In genomic region chr5:980941-981340, GRCh38 we compare ENCODE assay signal across 17 cellular contexts. TPM values are rescaled to one million over a fixed set of nuclear protein-coding genes. Genes with fewer than 3 reads are reported as not detected.
DNase-seq lines count a peak whose midpoint lies in the region; ATAC-seq and TF ChIP-seq lines count a peak whose summit lies in the region.
"Had no signal": no experiment of that assay in that cellular context is flagged by ENCODE, and none has a peak within 500 bp of the region (broad histone marks: within the 10 kb centered on the region; RNA-seq: fewer than 3 reads in every experiment).

No MANE protein-coding gene starts in this region.

- peaks cover 11% of the 10 kb centered on the region for H3K4me1 Mint-ChIP-seq in glutamatergic neuron (ENCODE audit: low read depth, unreplicated experiment)
- H3K4me1 Mint-ChIP-seq: central memory CD8-positive, alpha-beta T cell had no signal

- intact Hi-C loops in spleen (cut with DNase I; ENCODE audit: low total_unique reads), result no loop called here

- H3K27me3 Mint-ChIP-seq in glutamatergic neuron (ENCODE audit: unreplicated experiment), result peaks cover 8% of the 10 kb centered on the region

- peak overlapping the region in 5 of 8 donors; percentile 62 to 68 (median 65) for H3K27ac ChIP-seq in spleen
- H3K27ac ChIP-seq: 22Rv1, HL-60, WERI-Rb-1 had no signal

- peak overlapping the region; percentile 48 for H3K27ac Mint-ChIP-seq in glutamatergic neuron (ENCODE audit: unreplicated experiment)
- H3K27ac Mint-ChIP-seq: activated naive CD4-positive, alpha-beta T cell treated with anti-CD3 and anti-CD28 coated beads for 36 hours; stimulated activated naive CD8-positive, alpha-beta T cell treated with anti-CD3 and anti-CD28 coated beads, Interleukin-15, amount 100 ng/mL, for 72 hours had no signal

- H3K4me3 ChIP-seq in spleen, result no peak overlapping the region

- H3K36me3 ChIP-seq in spleen, result no peaks in the 10 kb centered on the region
- H3K36me3 ChIP-seq: WERI-Rb-1 had no signal

- ATAC-seq in GM18858 (IDR thresholded peaks at IDR 0.05; ENCODE audit: unreplicated experiment), result no peak
- ATAC-seq: HCT116; SK-N-SH treated with all-trans-retinoic acid at 6 μM for 48 hours; stimulated activated naive CD8-positive, alpha-beta T cell treated with anti-CD3 and anti-CD28 coated beads, Interleukin-15, amount 100 ng/mL, for 72 hours had no signal

- no peak for TF ChIP-seq POLR2A in spleen (IDR thresholded peaks at IDR 0.05)

- H3K27me3 ChIP-seq in spleen (replicated peaks in 1 of 7), result peaks cover 0 to 36% (median 0%) of the 10 kb centered on the region in 7 donors

- 59 to 71% (median 64%) methylated on average over 5 of the region's 5 CpGs for WGBS in spleen, 5 donors

- H3K36me3 Mint-ChIP-seq in glutamatergic neuron (ENCODE audit: unreplicated experiment), result peaks cover 16% of the 10 kb centered on the region

- H3K4me3 Mint-ChIP-seq in glutamatergic neuron (ENCODE audit: unreplicated experiment), result no peak overlapping the region
- H3K4me3 Mint-ChIP-seq: activated naive CD4-positive, alpha-beta T cell treated with anti-CD3 and anti-CD28 coated beads for 36 hours; central memory CD8-positive, alpha-beta T cell; stimulated activated naive CD8-positive, alpha-beta T cell treated with anti-CD3 and anti-CD28 coated beads, Interleukin-15, amount 100 ng/mL, for 72 hours had no signal

- in situ Hi-C loops in SK-MEL-5 (cut with HindIII; ENCODE audit: low pct_unique_long_range_greater_than_20kb, low sequenced_read_pairs), result no loop called here

- peaks cover 0 to 18% (median 2%) of the 10 kb centered on the region in 8 donors for H3K9me3 ChIP-seq in spleen

- H3K4me1 ChIP-seq in spleen, result peaks cover 0 to 12% (median 0%) of the 10 kb centered on the region in 6 donors

- DNase-seq in DMS 273 (lab: John Stamatoyannopoulos, UW; ENCODE audit: unreplicated experiment) (peak; percentile 50), DMS 273 treated with DMSO at 0.1 percent for 48 hours (lab: John Stamatoyannopoulos, UW) (no peak), SK-MEL-5 (ENCODE audit: low read depth, low spot score) (peak; percentile 36), glutamatergic neuron (no peak), spleen (no peak), NCI-H2196 (lab: John Stamatoyannopoulos, UW; ENCODE audit: unreplicated experiment) (no peak), LoVo (ENCODE audit: low spot score) (no peak)
- DNase-seq: activated naive CD4-positive, alpha-beta T cell treated with anti-CD3 and anti-CD28 coated beads for 36 hours; stimulated activated naive CD8-positive, alpha-beta T cell treated with anti-CD3 and anti-CD28 coated beads, Interleukin-15, amount 100 ng/mL, for 72 hours; WERI-Rb-1 had no signal

- H3K9me3 Mint-ChIP-seq in glutamatergic neuron (ENCODE audit: unreplicated experiment), result peaks cover 13% of the 10 kb centered on the region

- TF ChIP-seq CTCF in glutamatergic neuron (IDR thresholded peaks at IDR 0.05; ENCODE audit: partially characterized antibody, unreplicated experiment) (no peak), spleen (IDR thresholded peaks at IDR 0.05 in 8 of 11, conservative IDR thresholded peaks at IDR 0.05 in 3 of 11) (no peak)

RNA-seq across cellular contexts. Expression of gene NKD2, which starts 27.7 kb away (rescaled TPM):
- 1.9 and 3.0 TPM in 2 replicates for total RNA-seq in SK-MEL-5 (2014; rRNA removed; shearing (Covaris generic))
- polyA plus RNA-seq in SK-MEL-5 (2015; cell fraction: cytosol; rRNA removed), result 6.3 and 14.6 TPM in 2 replicates
- 54.2 and 102 TPM in 2 replicates for polyA plus RNA-seq in SK-MEL-5 (2015; cell fraction: nucleus; rRNA removed)
- 41.7 TPM for total RNA-seq in glutamatergic neuron (ENCODE audit: unreplicated experiment)
- total RNA-seq in spleen, result 10 to 100 TPM in 6 of 7 donors, 1 to 10 TPM in 1; 1.4 to 52.3 (median 17.9) TPM
- polyA plus RNA-seq in spleen, result 10 to 100 TPM in 1 of 3 donors, 1 to 10 TPM in 2; 5.9 to 16.4 (median 7.0) TPM
- total RNA-seq: endothelial cell of umbilical vein had no signal

Comparison
In these comparisons a context has a peak if more than half of its experiments do, and no peak if none do; other contexts are left out.
1. DNase-seq: peak in DMS 273 (single experiment) and SK-MEL-5 (single experiment); none in DMS 273 treated with DMSO at 0.1 percent for 48 hours (single experiment), glutamatergic neuron (single experiment), spleen (single experiment), NCI-H2196 (single experiment) and LoVo (single experiment).